In genomic region chr17:41144846-41145245, GRCh38 we compare ENCODE assay signal across 28 cellular contexts. TPM values are rescaled to one million over a fixed set of nuclear protein-coding genes. Genes with fewer than 3 reads are reported as not detected.
A peak's percentile ranks its signal among the peaks of the same experiment; 100 is the strongest.
DNase-seq lines count a peak whose midpoint lies in the region; ATAC-seq, FAIRE-seq and TF ChIP-seq lines count a peak whose summit lies in the region.
"Had no signal": no experiment of that assay in that cellular context is flagged by ENCODE, and none has a peak within 500 bp of the region (broad histone marks: within the 10 kb centered on the region; RNA-seq: fewer than 3 reads in every experiment).

No MANE protein-coding gene starts in this region.

- H2AFZ ChIP-seq in K562 (ENCODE audit: low read depth, low read length) = no peak overlapping the region

- no peaks in the 10 kb centered on the region for H3K27me3 ChIP-seq in A673 (replicated peaks; ENCODE audit: insufficient read depth, low read depth, low read length, poor library complexity)
- H3K27me3 ChIP-seq in K562 (ENCODE audit: control insufficient read depth in 2 of 2, insufficient read depth in 2 of 2, low read length in 2 of 2) = no peaks in the 10 kb centered on the region
- H3K27me3 ChIP-seq: BLaER1 had no signal

- BruUV-seq in A673 (replicated peaks; lab: Mats Ljungman, UMichigan) = no TSS peak
- BruUV-seq in K562 (replicated peaks; lab: Mats Ljungman, UMichigan) = no TSS peak

- H3K9me3 ChIP-seq in A673 (ENCODE audit: low read depth, low read length, poor library complexity, severe bottlenecking) = peaks cover 19% of the 10 kb centered on the region
- no peaks in the 10 kb centered on the region for H3K9me3 ChIP-seq in HEK293 (ENCODE audit: control insufficient read depth, insufficient read depth, low read depth, low read length)
- no peaks in the 10 kb centered on the region for H3K9me3 ChIP-seq in K562 (replicated peaks; ENCODE audit: control insufficient read depth, insufficient read depth, low read depth, low read length)
- H3K9me3 ChIP-seq: BE2C had no signal

- no peaks in the 10 kb centered on the region for H3K79me2 ChIP-seq in K562 (ENCODE audit: control insufficient read depth, insufficient read depth, low read length)

- H4K20me1 ChIP-seq in K562 (replicated peaks; ENCODE audit: control insufficient read depth, insufficient read depth, low read length) = no peaks in the 10 kb centered on the region
- H4K20me1 ChIP-seq: BLaER1 had no signal

- H3K4me2 ChIP-seq in K562 (ENCODE audit: insufficient read depth, low read length) = no peak overlapping the region
- H3K4me2 ChIP-seq: BLaER1 had no signal

- no peak for TF ChIP-seq EP300 in K562 (IDR thresholded peaks at IDR 0.05; ENCODE audit: low read length)

- no peak for FAIRE-seq in K562 (lab: Jason Lieb, UNC)
- FAIRE-seq: GM12878, GM12892, GM18507 had no signal

- H3K27ac ChIP-seq in A673 (ENCODE audit: low read depth, low read length, poor library complexity, severe bottlenecking) = peak overlapping the region; percentile 96
- no peak overlapping the region for H3K27ac ChIP-seq in HEK293 (ENCODE audit: extremely low read depth, low read depth, low read length)
- no peak overlapping the region for H3K27ac ChIP-seq in K562 (ENCODE audit: extremely low read depth, low read depth, low read length)
- H3K27ac ChIP-seq: BLaER1 had no signal

- in situ Hi-C loops in K562 (cut with MboI) = no loop called here
- in situ Hi-C loops in ACHN (cut with HindIII; ENCODE audit: low pct_ligation_motif_present, low pct_unique_long_range_greater_than_20kb, low sequenced_read_pairs) = no loop called here

- H3K4me1 ChIP-seq in A673 (ENCODE audit: insufficient read depth, low read length, poor library complexity, severe bottlenecking) (peaks cover 31% of the 10 kb centered on the region), HEK293 (ENCODE audit: control insufficient read depth, insufficient read depth, low read length) (no peaks in the 10 kb centered on the region), K562 (replicated peaks in 1 of 2; ENCODE audit: control insufficient read depth in 2 of 2, insufficient read depth in 2 of 2, low read length in 2 of 2) (no peaks in the 10 kb centered on the region)
- H3K4me1 ChIP-seq: BE2C, BLaER1 had no signal

- TF ChIP-seq POLR2A in K562 (conservative IDR thresholded peaks at IDR 0.05) = no peak

- DNase-seq in A673 (ENCODE audit: low spot score) = peak; percentile 71
- DNase-seq in K562 (ENCODE audit: extremely low read depth in 1 of 4, low spot score in 3 of 4) = no peak
- DNase-seq in ACHN = no peak
- DNase-seq in NCI-H1436 (lab: John Stamatoyannopoulos, UW) = no peak
- DNase-seq: 8988T; BE2C; C1 segment of cervical spinal cord; CD4-positive, alpha-beta memory T cell; CD4-positive, CD25-positive, alpha-beta regulatory T cell; CD8-positive, alpha-beta memory T cell; COR-L47; DMS 273 treated with DMSO at 0.1 percent for 48 hours; DMS153; DMS53; DMS79; DND-41; EL; GDM1 had no signal

- H3K36me3 ChIP-seq in A673 (ENCODE audit: insufficient read depth, low read length, poor library complexity, severe bottlenecking) (no peaks in the 10 kb centered on the region), HEK293 (ENCODE audit: control insufficient read depth in 2 of 2, insufficient read depth in 1 of 2, low read length in 2 of 2) (no peaks in the 10 kb centered on the region), K562 (ENCODE audit: control insufficient read depth, insufficient read depth, low read length) (no peaks in the 10 kb centered on the region)
- H3K36me3 ChIP-seq: BE2C, BLaER1 had no signal

- no peak overlapping the region for H3K9ac ChIP-seq in K562 (ENCODE audit: insufficient read depth in 1 of 2, low read depth in 2 of 2, low read length in 2 of 2)
- H3K9ac ChIP-seq: BLaER1 had no signal

- no peak for TF ChIP-seq RAD21 in K562 (CRISPR knock-in tag; conservative IDR thresholded peaks at IDR 0.05 in 1 of 2, IDR thresholded peaks at IDR 0.05 in 1 of 2)

- H3K4me3 ChIP-seq in A673 (ENCODE audit: low read depth, low read length, poor library complexity, severe bottlenecking) = no peak overlapping the region
- no peak overlapping the region for H3K4me3 ChIP-seq in HEK293 (ENCODE audit: low read depth, low read length)
- H3K4me3 ChIP-seq in K562 = no peak overlapping the region
- H3K4me3 ChIP-seq: BLaER1, GM12878 had no signal

- POLR2A ChIA-PET in A673 (lab: Charles Lee; ENCODE audit: low non-redundant PET) (no interaction called here), HEK293 (lab: Yijun Ruan, JAX) (no interaction called here), K562 (lab: Yijun Ruan, JAX) (no interaction called here)

- H3K9me1 ChIP-seq in K562 (ENCODE audit: control insufficient read depth, insufficient read depth, low read length) = no peaks in the 10 kb centered on the region

- no peak for TF ChIP-seq CTCF in A673 (conservative IDR thresholded peaks at IDR 0.05; ENCODE audit: low read depth, low read length)
- no peak for TF ChIP-seq CTCF in HEK293 (tag by site-specific recombination; IDR thresholded peaks at IDR 0.05)
- no peak for TF ChIP-seq CTCF in K562 (IDR thresholded peaks at IDR 0.05 in 2 of 3, conservative IDR thresholded peaks at IDR 0.05 in 1 of 3; ENCODE audit: insufficient read depth in 2 of 3, low read depth in 1 of 3, low read length in 3 of 3)

- ATAC-seq in K562 (no peak), HG02938 (IDR thresholded peaks at IDR 0.05; ENCODE audit: unreplicated experiment) (no peak)
- ATAC-seq: GM12878 had no signal

- CTCF ChIA-PET in A673 (lab: Charles Lee) (no interaction called here), HEK293 (lab: Yijun Ruan, JAX) (no interaction called here), K562 (lab: Yijun Ruan, JAX; ENCODE audit: low intra/inter-chr PET ratio) (no interaction called here)

- intact Hi-C loops in A673 (cut with micrococcal nuclease; ENCODE audit: unreplicated experiment) (loop anchor here (1.0 to 5.0 kb wide), 5 partner anchors 182 to 522 kb away; no protein-coding TSS in a partner anchor), K562 (cut with micrococcal nuclease) (no loop called here)

- WGBS in K562 (ENCODE audit: insufficient coverage, low coverage, missing lambda C conversion rate) = 0% methylated on average over 1 of the region's 1 CpG

RNA-seq across cellular contexts. Expression of gene KRTAP4-6, which starts 4.5 kb away (rescaled TPM):
- total RNA-seq in A673 (2021) (not detected in 2 replicates), K562 (2014; rRNA removed) (not detected in 2 replicates), K562 (2014; rRNA removed; fragmentation: Illumina TruSeq; extraction: Trizol) (not detected in 2 replicates), K562 (2015; rRNA removed; fragmentation: Illumina TruSeq; extraction: Trizol) (not detected in 2 replicates), K562 (2021) (not detected in 2 replicates)
- total RNA-seq in K562 (2011; cell fraction: chromatin; rRNA removed; ENCODE audit: low replicate concordance) = not detected in 2 replicates
- not detected in 2 replicates for total RNA-seq in K562 (2011; cell fraction: nucleolus; rRNA removed)
- not detected in 2 replicates for total RNA-seq in K562 (2011; cell fraction: nucleoplasm; rRNA removed)
- polyA plus RNA-seq in K562 (2011; rRNA removed) (not detected in 2 replicates), K562 (2014; fragmentation: Illumina TruSeq; extraction: Trizol) (not detected in 2 replicates), K562 (2014; fragmentation: Nextera tagmentation; extraction: Ambion mirVana) (not detected), K562 (2014; rRNA removed) (not detected in 2 replicates)
- polyA plus RNA-seq in K562 (2011; cell fraction: cytosol; rRNA removed) = not detected in 2 replicates
- not detected in 2 replicates for polyA plus RNA-seq in K562 (2011; cell fraction: nucleus; rRNA removed)
- polyA plus RNA-seq in K562 (2012) = not detected in 2 replicates
- not detected in 2 replicates for polyA minus RNA-seq in K562 (2011; rRNA and poly(A)+ RNA removed)
- polyA minus RNA-seq in K562 (2011; cell fraction: cytosol; rRNA and poly(A)+ RNA removed) = not detected in 2 replicates
- polyA minus RNA-seq in K562 (2011; cell fraction: nucleus; rRNA and poly(A)+ RNA removed) = not detected in 2 replicates
- total RNA-seq: CD4-positive, alpha-beta memory T cell; CD4-positive, CD25-positive, alpha-beta regulatory T cell; CD8-positive, alpha-beta memory T cell; Daoy; G401; GM12878 had no signal
- polyA plus RNA-seq: AG04450; CD14-positive monocyte; CD4-positive, CD25-positive, alpha-beta regulatory T cell; GM12878 had no signal

RNA-seq across cellular contexts. Expression of gene KRTAP4-5, which starts 4.8 kb away (rescaled TPM):
- total RNA-seq in A673 (2021) (not detected in 2 replicates), K562 (2014; rRNA removed) (not detected in 2 replicates), K562 (2014; rRNA removed; fragmentation: Illumina TruSeq; extraction: Trizol) (not detected in 2 replicates), K562 (2015; rRNA removed; fragmentation: Illumina TruSeq; extraction: Trizol) (not detected in 2 replicates), K562 (2021) (not detected in 2 replicates)
- total RNA-seq in K562 (2011; cell fraction: chromatin; rRNA removed; ENCODE audit: low replicate concordance) = not detected in 2 replicates
- total RNA-seq in K562 (2011; cell fraction: nucleolus; rRNA removed) = not detected in 2 replicates
- total RNA-seq in K562 (2011; cell fraction: nucleoplasm; rRNA removed) = not detected in 2 replicates
- polyA plus RNA-seq in K562 (2011; rRNA removed) (not detected in 2 replicates), K562 (2014; fragmentation: Illumina TruSeq; extraction: Trizol) (not detected in 2 replicates), K562 (2014; fragmentation: Nextera tagmentation; extraction: Ambion mirVana) (not detected), K562 (2014; rRNA removed) (not detected in 2 replicates)
- not detected in 2 replicates for polyA plus RNA-seq in K562 (2011; cell fraction: cytosol; rRNA removed)
- polyA plus RNA-seq in K562 (2011; cell fraction: nucleus; rRNA removed) = not detected in 2 replicates
- polyA plus RNA-seq in K562 (2012) = not detected in 2 replicates
- not detected in 2 replicates for polyA minus RNA-seq in K562 (2011; rRNA and poly(A)+ RNA removed)
- not detected in 2 replicates for polyA minus RNA-seq in K562 (2011; cell fraction: cytosol; rRNA and poly(A)+ RNA removed)
- polyA minus RNA-seq in K562 (2011; cell fraction: nucleus; rRNA and poly(A)+ RNA removed) = not detected in 2 replicates
- total RNA-seq: CD4-positive, alpha-beta memory T cell; CD4-positive, CD25-positive, alpha-beta regulatory T cell; CD8-positive, alpha-beta memory T cell; Daoy; G401; GM12878 had no signal
- polyA plus RNA-seq: AG04450; CD14-positive monocyte; CD4-positive, alpha-beta memory T cell; CD4-positive, CD25-positive, alpha-beta regulatory T cell; CD8-positive, alpha-beta memory T cell; GM12878 had no signal

RNA-seq across cellular contexts. Expression of gene KRTAP4-4, which starts 15.7 kb away (rescaled TPM):
- total RNA-seq in A673 (2021) (not detected in 2 replicates), K562 (2014; rRNA removed) (not detected in 2 replicates), K562 (2014; rRNA removed; fragmentation: Illumina TruSeq; extraction: Trizol) (not detected in 2 replicates), K562 (2015; rRNA removed; fragmentation: Illumina TruSeq; extraction: Trizol) (not detected in 2 replicates), K562 (2021) (not detected in 2 replicates)
- total RNA-seq in K562 (2011; cell fraction: chromatin; rRNA removed; ENCODE audit: low replicate concordance) = not detected in 2 replicates
- not detected in 2 replicates for total RNA-seq in K562 (2011; cell fraction: nucleolus; rRNA removed)
- not detected in 2 replicates for total RNA-seq in K562 (2011; cell fraction: nucleoplasm; rRNA removed)
- polyA plus RNA-seq in K562 (2011; rRNA removed) (not detected in 2 replicates), K562 (2014; fragmentation: Illumina TruSeq; extraction: Trizol) (not detected in 2 replicates), K562 (2014; fragmentation: Nextera tagmentation; extraction: Ambion mirVana) (not detected), K562 (2014; rRNA removed) (not detected in 2 replicates)
- not detected in 2 replicates for polyA plus RNA-seq in K562 (2011; cell fraction: cytosol; rRNA removed)
- polyA plus RNA-seq in K562 (2011; cell fraction: nucleus; rRNA removed) = not detected in 2 replicates
- polyA plus RNA-seq in K562 (2012) = not detected in 2 replicates
- not detected in 2 replicates for polyA minus RNA-seq in K562 (2011; rRNA and poly(A)+ RNA removed)
- not detected in 2 replicates for polyA minus RNA-seq in K562 (2011; cell fraction: cytosol; rRNA and poly(A)+ RNA removed)
- polyA minus RNA-seq in K562 (2011; cell fraction: nucleus; rRNA and poly(A)+ RNA removed) = not detected in 2 replicates
- total RNA-seq: CD4-positive, alpha-beta memory T cell; CD4-positive, CD25-positive, alpha-beta regulatory T cell; CD8-positive, alpha-beta memory T cell; Daoy; G401; GM12878 had no signal
- polyA plus RNA-seq: AG04450; CD14-positive monocyte; CD4-positive, alpha-beta memory T cell; CD4-positive, CD25-positive, alpha-beta regulatory T cell; CD8-positive, alpha-beta memory T cell; GM12878 had no signal

RNA-seq across cellular contexts. Expression of gene KRTAP4-12, which starts 20.9 kb away (rescaled TPM):
- total RNA-seq in A673 (2021) = not detected in 2 replicates
- total RNA-seq in K562 (2011; cell fraction: chromatin; rRNA removed; ENCODE audit: low replicate concordance) = not detected in 2 replicates
- total RNA-seq in K562 (2011; cell fraction: nucleolus; rRNA removed) = not detected in 2 replicates
- total RNA-seq in K562 (2011; cell fraction: nucleoplasm; rRNA removed) = not detected in 2 replicates
- total RNA-seq in K562 (2014; rRNA removed) = not detected in 2 replicates
- not detected in 2 replicates for total RNA-seq in K562 (2014; rRNA removed; fragmentation: Illumina TruSeq; extraction: Trizol)
- total RNA-seq in K562 (2015; rRNA removed; fragmentation: Illumina TruSeq; extraction: Trizol) = not detected in 2 replicates
- not detected in 2 replicates for total RNA-seq in K562 (2021)
- polyA plus RNA-seq in K562 (2011; rRNA removed) = not detected in 2 replicates
- polyA plus RNA-seq in K562 (2011; cell fraction: cytosol; rRNA removed) = not detected in 2 replicates
- polyA plus RNA-seq in K562 (2011; cell fraction: nucleus; rRNA removed) = not detected in 2 replicates
- not detected in 2 replicates for polyA plus RNA-seq in K562 (2012)
- polyA plus RNA-seq in K562 (2014; fragmentation: Illumina TruSeq; extraction: Trizol) = not detected in 2 replicates
- polyA plus RNA-seq in K562 (2014; fragmentation: Nextera tagmentation; extraction: Ambion mirVana) = not detected
- polyA plus RNA-seq in K562 (2014; rRNA removed) = not detected in 2 replicates
- polyA minus RNA-seq in K562 (2011; rRNA and poly(A)+ RNA removed) = not detected in 2 replicates
- not detected in 2 replicates for polyA minus RNA-seq in K562 (2011; cell fraction: cytosol; rRNA and poly(A)+ RNA removed)
- polyA minus RNA-seq in K562 (2011; cell fraction: nucleus; rRNA and poly(A)+ RNA removed) = not detected in 2 replicates
- total RNA-seq: CD4-positive, alpha-beta memory T cell; CD4-positive, CD25-positive, alpha-beta regulatory T cell; CD8-positive, alpha-beta memory T cell; Daoy; G401; GM12878 had no signal
- polyA plus RNA-seq: AG04450; CD14-positive monocyte; CD4-positive, alpha-beta memory T cell; CD4-positive, CD25-positive, alpha-beta regulatory T cell; CD8-positive, alpha-beta memory T cell; GM12878 had no signal

RNA-seq across cellular contexts. Expression of gene KRTAP4-3, which starts 23.2 kb away (rescaled TPM):
- total RNA-seq in A673 (2021) = not detected in 2 replicates
- not detected in 2 replicates for total RNA-seq in K562 (2011; cell fraction: chromatin; rRNA removed; ENCODE audit: low replicate concordance)
- total RNA-seq in K562 (2011; cell fraction: nucleolus; rRNA removed) = not detected in 2 replicates
- total RNA-seq in K562 (2011; cell fraction: nucleoplasm; rRNA removed) = not detected in 2 replicates
- not detected in 2 replicates for total RNA-seq in K562 (2014; rRNA removed)
- not detected in 2 replicates for total RNA-seq in K562 (2014; rRNA removed; fragmentation: Illumina TruSeq; extraction: Trizol)
- total RNA-seq in K562 (2015; rRNA removed; fragmentation: Illumina TruSeq; extraction: Trizol) = not detected in 2 replicates
- total RNA-seq in K562 (2021) = not detected in 2 replicates
- polyA plus RNA-seq in K562 (2011; rRNA removed) = not detected in 2 replicates
- polyA plus RNA-seq in K562 (2011; cell fraction: cytosol; rRNA removed) = not detected in 2 replicates
- polyA plus RNA-seq in K562 (2011; cell fraction: nucleus; rRNA removed) = not detected in 2 replicates
- polyA plus RNA-seq in K562 (2012) = not detected in 2 replicates
- not detected in 2 replicates for polyA plus RNA-seq in K562 (2014; fragmentation: Illumina TruSeq; extraction: Trizol)
- polyA plus RNA-seq in K562 (2014; fragmentation: Nextera tagmentation; extraction: Ambion mirVana) = not detected
- polyA plus RNA-seq in K562 (2014; rRNA removed) = not detected in 2 replicates
- not detected in 2 replicates for polyA minus RNA-seq in K562 (2011; rRNA and poly(A)+ RNA removed)
- not detected in 2 replicates for polyA minus RNA-seq in K562 (2011; cell fraction: cytosol; rRNA and poly(A)+ RNA removed)
- polyA minus RNA-seq in K562 (2011; cell fraction: nucleus; rRNA and poly(A)+ RNA removed) = not detected in 2 replicates
- total RNA-seq: CD4-positive, alpha-beta memory T cell; CD4-positive, CD25-positive, alpha-beta regulatory T cell; CD8-positive, alpha-beta memory T cell; Daoy; G401; GM12878 had no signal
- polyA plus RNA-seq: AG04450; CD14-positive monocyte; CD4-positive, alpha-beta memory T cell; CD4-positive, CD25-positive, alpha-beta regulatory T cell; CD8-positive, alpha-beta memory T cell; GM12878 had no signal
